ENCODE assay signal across 28 cellular contexts in genomic region chr19:39852882-39853281, GRCh38.
"Had no signal": no experiment of that assay in that cellular context is flagged by ENCODE, and none has a peak within 500 bp of the region (broad histone marks: within the 10 kb centered on the region; RNA-seq: fewer than 3 reads in every experiment).

No MANE protein-coding gene starts in this region.

- H3K4me1 Mint-ChIP-seq: nephron progenitor cell; stimulated activated effector memory CD8-positive, alpha-beta T cell treated with anti-CD3 and anti-CD28 coated beads, Interleukin-12 subunit alpha, Interleukin-12 subunit beta, amount 100 ng/mL, for 72 hours; stimulated activated naive B cell treated with anti-CD40 and anti-IgM and Interleukin-4, amounts not matched to agents 10 μg/mL and 1 μg/mL and 100 μg/mL, for 72 hours had no signal

- H2AFZ ChIP-seq: parathyroid adenoma had no signal

- H3K9ac ChIP-seq: parathyroid adenoma had no signal

- H3K36me3 Mint-ChIP-seq: naive thymus-derived CD8-positive, alpha-beta T cell; natural killer cell treated with Interleukin-12 subunit alpha and Interleukin-12 subunit beta and Interleukin-15 and Interleukin-18, amount 100 ng/mL, for 72 hours; stimulated activated effector memory CD8-positive, alpha-beta T cell treated with anti-CD3 and anti-CD28 coated beads, Interleukin-12 subunit alpha, Interleukin-12 subunit beta, amount 100 ng/mL, for 72 hours; stimulated activated naive B cell treated with anti-CD40 and anti-IgM and Interleukin-4, amounts not matched to agents 10 μg/mL and 1 μg/mL and 100 μg/mL, for 72 hours; type B pancreatic cell had no signal

- H3K36me3 ChIP-seq: ovary, right lobe of liver, sigmoid colon, stomach, thoracic aorta, thyroid gland, tibial nerve, upper lobe of right lung, uterus had no signal

- H3K27ac ChIP-seq: ovary, parathyroid adenoma, psoas muscle, right lobe of liver, sigmoid colon, stomach, thoracic aorta, thyroid gland, tibial nerve, upper lobe of right lung, uterus had no signal

- ATAC-seq: naive thymus-derived CD8-positive, alpha-beta T cell; natural killer cell treated with Interleukin-12 subunit alpha and Interleukin-12 subunit beta and Interleukin-15 and Interleukin-18, amount 100 ng/mL, for 72 hours; psoas muscle; right cardiac atrium; right lobe of liver; stimulated activated effector memory CD8-positive, alpha-beta T cell treated with anti-CD3 and anti-CD28 coated beads, Interleukin-12 subunit alpha, Interleukin-12 subunit beta, amount 100 ng/mL, for 72 hours; stimulated activated naive B cell treated with anti-CD40 and anti-IgM and Interleukin-4, amounts not matched to agents 10 μg/mL and 1 μg/mL and 100 μg/mL, for 72 hours; upper lobe of right lung had no signal

- H3K4me1 ChIP-seq: parathyroid adenoma, psoas muscle, right lobe of liver, sigmoid colon, stomach, thyroid gland, tibial nerve, upper lobe of right lung, uterus had no signal

- FAIRE-seq: small intestine had no signal

- H3K9me3 Mint-ChIP-seq: naive thymus-derived CD8-positive, alpha-beta T cell; natural killer cell treated with Interleukin-12 subunit alpha and Interleukin-12 subunit beta and Interleukin-15 and Interleukin-18, amount 100 ng/mL, for 72 hours; stimulated activated effector memory CD8-positive, alpha-beta T cell treated with anti-CD3 and anti-CD28 coated beads, Interleukin-12 subunit alpha, Interleukin-12 subunit beta, amount 100 ng/mL, for 72 hours; stimulated activated naive B cell treated with anti-CD40 and anti-IgM and Interleukin-4, amounts not matched to agents 10 μg/mL and 1 μg/mL and 100 μg/mL, for 72 hours; stimulated activated naive CD8-positive, alpha-beta T cell treated with anti-CD3 and anti-CD28 coated beads, Interleukin-15, Interleukin-2, amounts not matched to agents 100 ng/mL and 50 ng/mL, for 24 hours; type B pancreatic cell had no signal

- H3K4me3 Mint-ChIP-seq: naive thymus-derived CD8-positive, alpha-beta T cell; natural killer cell treated with Interleukin-12 subunit alpha and Interleukin-12 subunit beta and Interleukin-15 and Interleukin-18, amount 100 ng/mL, for 72 hours; nephron progenitor cell; neural crest cell; stimulated activated effector memory CD8-positive, alpha-beta T cell treated with anti-CD3 and anti-CD28 coated beads, Interleukin-12 subunit alpha, Interleukin-12 subunit beta, amount 100 ng/mL, for 72 hours; stimulated activated naive B cell treated with anti-CD40 and anti-IgM and Interleukin-4, amounts not matched to agents 10 μg/mL and 1 μg/mL and 100 μg/mL, for 72 hours; stimulated activated naive CD8-positive, alpha-beta T cell treated with anti-CD3 and anti-CD28 coated beads, Interleukin-15, Interleukin-2, amounts not matched to agents 100 ng/mL and 50 ng/mL, for 24 hours; type B pancreatic cell had no signal

- H3K4me3 ChIP-seq: ovary, psoas muscle, right lobe of liver, sigmoid colon, stomach, thoracic aorta, thyroid gland, tibial nerve, upper lobe of right lung, uterus had no signal

- H3K27me3 ChIP-seq: ovary, right lobe of liver, sigmoid colon, stomach, thyroid gland, tibial nerve, upper lobe of right lung, uterus had no signal

- H3K9me3 ChIP-seq: ovary, psoas muscle, right lobe of liver, sigmoid colon, stomach, thoracic aorta, thyroid gland, tibial nerve, upper lobe of right lung, uterus had no signal

- H3K79me2 ChIP-seq: parathyroid adenoma had no signal

- H3K27me3 Mint-ChIP-seq: type B pancreatic cell had no signal

- H3K27ac Mint-ChIP-seq: naive thymus-derived CD8-positive, alpha-beta T cell; natural killer cell treated with Interleukin-12 subunit alpha and Interleukin-12 subunit beta and Interleukin-15 and Interleukin-18, amount 100 ng/mL, for 72 hours; nephron progenitor cell; progenitor cell of endocrine pancreas; stimulated activated effector memory CD8-positive, alpha-beta T cell treated with anti-CD3 and anti-CD28 coated beads, Interleukin-12 subunit alpha, Interleukin-12 subunit beta, amount 100 ng/mL, for 72 hours; stimulated activated naive B cell treated with anti-CD40 and anti-IgM and Interleukin-4, amounts not matched to agents 10 μg/mL and 1 μg/mL and 100 μg/mL, for 72 hours; stimulated activated naive CD8-positive, alpha-beta T cell treated with anti-CD3 and anti-CD28 coated beads, Interleukin-15, Interleukin-2, amounts not matched to agents 100 ng/mL and 50 ng/mL, for 24 hours; type B pancreatic cell had no signal

- DNase-seq: naive thymus-derived CD8-positive, alpha-beta T cell; nephron progenitor cell; occipital lobe; ovary; psoas muscle; right cardiac atrium; right lobe of liver; sigmoid colon; small intestine; stimulated activated CD4-positive, alpha-beta T cell treated with anti-CD3 and anti-CD28 coated beads, Interleukin-15, amount 100 ng/mL, for 24 hours; stimulated activated CD4-positive, alpha-beta T cell treated with anti-CD3 and anti-CD28 coated beads, Interleukin-2, amount 100 ng/mL, for 24 hours; stimulated activated CD4-positive, alpha-beta T cell treated with anti-CD3 and anti-CD28 coated beads, Interleukin-2, amount 100 ng/mL, for 48 hours; stimulated activated CD4-positive, alpha-beta T cell treated with anti-CD3 and anti-CD28 coated beads, Interleukin-4, amount 100 ng/mL, for 24 hours; stimulated activated naive B cell treated with anti-CD40 and anti-IgM and Interleukin-4, amounts not matched to agents 10 μg/mL and 1 μg/mL and 100 μg/mL, for 72 hours; stimulated activated naive CD4-positive, alpha-beta T cell treated with Interleukin-2 at 50 U/mL for 16 hours; stomach; thyroid gland; upper lobe of right lung; uterus had no signal
